ENCODE assay signal across 24 cellular contexts in the genomic region with DNA sequence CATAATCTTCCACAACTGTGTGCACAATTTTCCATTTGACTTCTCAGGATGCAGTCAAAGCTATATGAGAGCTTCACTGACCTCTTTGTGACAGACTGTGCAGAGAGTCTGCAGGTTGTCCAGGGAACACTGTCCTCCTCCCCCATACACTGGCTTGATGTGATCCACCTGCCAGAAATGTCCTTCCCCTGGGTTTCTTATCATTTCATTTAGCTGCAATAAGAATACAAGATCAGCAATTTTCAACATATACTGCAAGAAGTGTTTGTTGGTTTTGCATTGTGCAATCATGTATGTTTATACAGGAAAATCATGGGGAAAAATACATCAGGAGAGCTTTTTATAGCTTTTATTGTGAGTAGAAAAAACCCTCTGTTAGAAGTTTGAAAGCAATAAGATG.
"Had no signal": no experiment of that assay in that cellular context is flagged by ENCODE, and none has a peak within 500 bp of the region (broad histone marks: within the 10 kb centered on the region; RNA-seq: fewer than 3 reads in every experiment).

No MANE protein-coding gene starts in this region.

- H3K4me3 ChIP-seq: adrenal gland, coronary artery, esophagus squamous epithelium, prostate gland, smooth muscle cell had no signal

- ATAC-seq: activated CD8-positive, alpha-beta memory T cell treated with anti-CD3 and anti-CD28 coated beads, Interleukin-2, amount 10 ng/mL, durations not matched to agents 7 days and 5 days; naive thymus-derived CD4-positive, alpha-beta T cell; right cardiac atrium; stimulated activated naive CD8-positive, alpha-beta T cell treated with anti-CD3 and anti-CD28 coated beads, Interleukin-15, amount 100 ng/mL, for 72 hours; T-cell had no signal

- DNase-seq: activated CD4-positive, alpha-beta T cell treated with anti-CD3 and anti-CD28 coated beads, Interleukin-2, amount 50 U/mL, for 4 hours; activated CD4-positive, CD25-positive, alpha-beta regulatory T cell treated with anti-CD3 and anti-CD28 coated beads, Interleukin-2, amount 50 U/mL, for 72 hours; activated CD8-positive, alpha-beta memory T cell treated with anti-CD3 and anti-CD28 coated beads, Interleukin-2, amount 10 ng/mL, durations not matched to agents 7 days and 5 days; activated naive CD4-positive, alpha-beta T cell treated with anti-CD3 and anti-CD28 coated beads for 36 hours; activated T-cell treated with anti-CD3 and anti-CD28 coated beads, Interleukin-2, amount 50 U/mL, for 1 hour; adrenal gland; caudate nucleus; esophagus squamous epithelium; foreskin melanocyte; head of caudate nucleus; immature natural killer cell; mammary epithelial cell; naive thymus-derived CD4-positive, alpha-beta T cell; occipital lobe; right cardiac atrium; stimulated activated naive CD8-positive, alpha-beta T cell treated with anti-CD3 and anti-CD28 coated beads, Interleukin-15, amount 100 ng/mL, for 72 hours; T-cell; T-helper 9 cell had no signal

- H3K4me1 Mint-ChIP-seq: activated CD8-positive, alpha-beta memory T cell treated with anti-CD3 and anti-CD28 coated beads, Interleukin-2, amount 10 ng/mL, durations not matched to agents 7 days and 5 days; immature natural killer cell; naive thymus-derived CD4-positive, alpha-beta T cell; stimulated activated naive CD8-positive, alpha-beta T cell treated with anti-CD3 and anti-CD28 coated beads, Interleukin-15, amount 100 ng/mL, for 72 hours; T-cell had no signal

- H3K9me3 ChIP-seq: adrenal gland, esophagus squamous epithelium, prostate gland had no signal

- H3K4me1 ChIP-seq: adrenal gland, esophagus squamous epithelium, prostate gland had no signal

- H3K27ac ChIP-seq: adrenal gland, coronary artery, esophagus squamous epithelium, prostate gland had no signal

- H3K27me3 Mint-ChIP-seq: activated CD8-positive, alpha-beta memory T cell treated with anti-CD3 and anti-CD28 coated beads, Interleukin-2, amount 10 ng/mL, durations not matched to agents 7 days and 5 days; naive thymus-derived CD4-positive, alpha-beta T cell; stimulated activated naive CD8-positive, alpha-beta T cell treated with anti-CD3 and anti-CD28 coated beads, Interleukin-15, amount 100 ng/mL, for 72 hours; T-cell; type B pancreatic cell had no signal

- H3K27ac Mint-ChIP-seq: activated CD8-positive, alpha-beta memory T cell treated with anti-CD3 and anti-CD28 coated beads, Interleukin-2, amount 10 ng/mL, durations not matched to agents 7 days and 5 days; activated naive CD4-positive, alpha-beta T cell treated with anti-CD3 and anti-CD28 coated beads for 36 hours; activated T-helper 2 cell treated with anti-CD3 and anti-CD28 coated beads, Interferon-gamma antibody, Interleukin-2, Interleukin-4, amounts not matched to agents 10 μg/mL and 5 μg/mL and 100 μg/mL, durations not matched to agents 14 hours and 24 hours and 36 hours; immature natural killer cell; naive thymus-derived CD4-positive, alpha-beta T cell; stimulated activated naive CD8-positive, alpha-beta T cell treated with anti-CD3 and anti-CD28 coated beads, Interleukin-15, amount 100 ng/mL, for 72 hours; T-cell; type B pancreatic cell had no signal

- FAIRE-seq: endothelial cell of umbilical vein had no signal

- H3K4me2 ChIP-seq: smooth muscle cell had no signal

- H3K27me3 ChIP-seq: adrenal gland, esophagus squamous epithelium had no signal

- H3K9me3 Mint-ChIP-seq: activated naive CD4-positive, alpha-beta T cell treated with anti-CD3 and anti-CD28 coated beads for 36 hours; activated T-helper 2 cell treated with anti-CD3 and anti-CD28 coated beads, Interferon-gamma antibody, Interleukin-2, Interleukin-4, amounts not matched to agents 10 μg/mL and 5 μg/mL and 100 μg/mL, durations not matched to agents 14 hours and 24 hours and 36 hours; immature natural killer cell; naive thymus-derived CD4-positive, alpha-beta T cell; stimulated activated naive CD8-positive, alpha-beta T cell treated with anti-CD3 and anti-CD28 coated beads, Interleukin-15, amount 100 ng/mL, for 72 hours; T-cell; type B pancreatic cell had no signal

- H3K4me3 Mint-ChIP-seq: activated CD8-positive, alpha-beta memory T cell treated with anti-CD3 and anti-CD28 coated beads, Interleukin-2, amount 10 ng/mL, durations not matched to agents 7 days and 5 days; activated naive CD4-positive, alpha-beta T cell treated with anti-CD3 and anti-CD28 coated beads for 36 hours; immature natural killer cell; naive thymus-derived CD4-positive, alpha-beta T cell; stimulated activated naive CD8-positive, alpha-beta T cell treated with anti-CD3 and anti-CD28 coated beads, Interleukin-15, amount 100 ng/mL, for 72 hours; T-cell; type B pancreatic cell had no signal

- H3K36me3 ChIP-seq: adrenal gland, esophagus squamous epithelium, prostate gland had no signal
